In genomic region chr2:135819211-135819610, GRCh38 we compare ENCODE assay signal across 8 cellular contexts. TPM values are rescaled to one million over a fixed set of nuclear protein-coding genes. Genes with fewer than 3 reads are reported as not detected.
DNase-seq lines count a peak whose midpoint lies in the region; ATAC-seq, FAIRE-seq and TF ChIP-seq lines count a peak whose summit lies in the region.

No MANE protein-coding gene starts in this region.

- no peak for DNase-seq in CD4-positive, alpha-beta T cell
- DNase-seq in HTR-8/SVneo (ENCODE audit: insufficient read length, low spot score) (peak; percentile 34), keratinocyte (ENCODE audit: low read depth, low spot score) (no peak), GM20000 (ENCODE audit: low spot score) (no peak)
- peak; percentile 79 for DNase-seq in activated CD8-positive, alpha-beta T cell treated with anti-CD3 and anti-CD28 coated beads for 36 hours

- POLR2A ChIA-PET in CD4-positive, alpha-beta T cell (lab: Charles Lee), result no interaction called here
- POLR2A ChIA-PET in activated CD8-positive, alpha-beta T cell treated with anti-CD3 and anti-CD28 coated beads for 36 hours (lab: Charles Lee), result interaction anchor here (2.5 kb wide), 1 partner anchor 57 kb away, joined by 15 read pairs; the partner anchor contains the start of gene MCM6

- no peaks in the 10 kb centered on the region for H3K4me1 ChIP-seq in keratinocyte (ENCODE audit: control insufficient read depth, extremely low read depth, insufficient read depth, low read length)

- no peak for FAIRE-seq in HTR-8/SVneo (lab: Jason Lieb, UNC)
- no peak for FAIRE-seq in keratinocyte (lab: Jason Lieb, UNC)

- no peaks in the 10 kb centered on the region for H3K79me2 ChIP-seq in keratinocyte (ENCODE audit: control insufficient read depth, insufficient read depth, low read length)

- H2AFZ ChIP-seq in keratinocyte (ENCODE audit: control insufficient read depth, low read length), result no peak overlapping the region

- CTCF ChIA-PET in CD4-positive, alpha-beta T cell (lab: Charles Lee), result no interaction called here
- CTCF ChIA-PET in activated CD8-positive, alpha-beta T cell treated with anti-CD3 and anti-CD28 coated beads for 36 hours (lab: Charles Lee), result interaction anchor here (1.1 to 15.9 kb wide), 5 partner anchors 13 to 565 kb away, joined by 3 to 145 read pairs (median 3); no protein-coding TSS in a partner anchor

- H3K9me1 ChIP-seq in keratinocyte (ENCODE audit: control insufficient read depth, extremely low read depth, insufficient read depth, low read length), result no peaks in the 10 kb centered on the region

- no peak overlapping the region for H3K4me3 ChIP-seq in keratinocyte (ENCODE audit: control insufficient read depth in 2 of 3, extremely low read depth in 1 of 3, insufficient read depth in 2 of 3, low read depth in 1 of 3, low read length in 3 of 3)

- H3K27ac Mint-ChIP-seq in CD4-positive, alpha-beta T cell, result no peak overlapping the region
- H3K27ac Mint-ChIP-seq in activated CD8-positive, alpha-beta T cell treated with anti-CD3 and anti-CD28 coated beads for 36 hours, result peak overlapping the region; percentile 86

- H3K4me2 ChIP-seq in keratinocyte (ENCODE audit: control insufficient read depth, extremely low read depth, insufficient read depth, low read depth, low read length), result no peak overlapping the region

- H3K27me3 ChIP-seq in CD4-positive, alpha-beta T cell (ENCODE audit: control insufficient read depth, insufficient read depth, low read length), result no peaks in the 10 kb centered on the region
- H3K27me3 ChIP-seq in keratinocyte (ENCODE audit: control insufficient read depth, extremely low read depth, insufficient read depth, low read length), result no peaks in the 10 kb centered on the region

- H4K20me1 ChIP-seq in keratinocyte (ENCODE audit: control insufficient read depth, extremely low read depth, insufficient read depth, low read length), result no peaks in the 10 kb centered on the region

- no peaks in the 10 kb centered on the region for H3K36me3 Mint-ChIP-seq in CD4-positive, alpha-beta T cell (ENCODE audit: low read depth)
- H3K36me3 Mint-ChIP-seq in activated CD8-positive, alpha-beta T cell treated with anti-CD3 and anti-CD28 coated beads for 36 hours (ENCODE audit: low read depth), result peaks cover 26% of the 10 kb centered on the region

- H3K27ac ChIP-seq in CD4-positive, alpha-beta T cell (ENCODE audit: low read depth, low read length), result no peak overlapping the region
- no peak overlapping the region for H3K27ac ChIP-seq in keratinocyte (ENCODE audit: control insufficient read depth, insufficient read depth, low read length)

- no peak overlapping the region for H3K9ac ChIP-seq in keratinocyte (ENCODE audit: control insufficient read depth, extremely low read depth, insufficient read depth, low read length)

- intact Hi-C loops in CD4-positive, alpha-beta T cell (cut with DNase I, micrococcal nuclease), result no loop called here
- intact Hi-C loops in activated CD8-positive, alpha-beta T cell treated with anti-CD3 and anti-CD28 coated beads for 36 hours (cut with micrococcal nuclease), result no loop called here

- no peak for ATAC-seq in CD4-positive, alpha-beta T cell (ENCODE audit: poor library complexity)
- ATAC-seq in activated CD8-positive, alpha-beta T cell treated with anti-CD3 and anti-CD28 coated beads for 36 hours, result peak; percentile 14
- ATAC-seq in GM18502 (IDR thresholded peaks at IDR 0.05; ENCODE audit: poor library complexity, unreplicated experiment) (no peak), HG02678 (IDR thresholded peaks at IDR 0.05; ENCODE audit: unreplicated experiment) (no peak), HG03196 (IDR thresholded peaks at IDR 0.05; ENCODE audit: unreplicated experiment) (no peak)

- H3K9me3 Mint-ChIP-seq in CD4-positive, alpha-beta T cell, result peaks cover 8% of the 10 kb centered on the region
- H3K9me3 Mint-ChIP-seq in activated CD8-positive, alpha-beta T cell treated with anti-CD3 and anti-CD28 coated beads for 36 hours, result peaks cover 18% of the 10 kb centered on the region

- H3K9me3 ChIP-seq in CD4-positive, alpha-beta T cell (ENCODE audit: control insufficient read depth, low read length), result peaks cover 11% of the 10 kb centered on the region
- no peaks in the 10 kb centered on the region for H3K9me3 ChIP-seq in keratinocyte (ENCODE audit: control insufficient read depth, low read depth, low read length)

- no peaks in the 10 kb centered on the region for H3K36me3 ChIP-seq in keratinocyte (ENCODE audit: control insufficient read depth in 2 of 2, extremely low read depth in 1 of 2, insufficient read depth in 2 of 2, low read length in 2 of 2)

- H3K4me1 Mint-ChIP-seq in CD4-positive, alpha-beta T cell (ENCODE audit: low read depth), result peaks cover 16% of the 10 kb centered on the region
- H3K4me1 Mint-ChIP-seq in activated CD8-positive, alpha-beta T cell treated with anti-CD3 and anti-CD28 coated beads for 36 hours (ENCODE audit: low read depth), result peaks cover 61% of the 10 kb centered on the region

- H3K27me3 Mint-ChIP-seq in CD4-positive, alpha-beta T cell, result no peaks in the 10 kb centered on the region
- H3K27me3 Mint-ChIP-seq in activated CD8-positive, alpha-beta T cell treated with anti-CD3 and anti-CD28 coated beads for 36 hours, result no peaks in the 10 kb centered on the region

- no peak overlapping the region for H3K4me3 Mint-ChIP-seq in CD4-positive, alpha-beta T cell
- H3K4me3 Mint-ChIP-seq in activated CD8-positive, alpha-beta T cell treated with anti-CD3 and anti-CD28 coated beads for 36 hours, result no peak overlapping the region

- dilution Hi-C loops in keratinocyte (cut with MboI; ENCODE audit: extremely low pct_ligation_motif_present, low sequenced_read_pairs), result no loop called here

- peak; percentile 14 for TF ChIP-seq CTCF in CD4-positive, alpha-beta T cell (IDR thresholded peaks at IDR 0.05)
- no peak for TF ChIP-seq CTCF in activated CD8-positive, alpha-beta T cell treated with anti-CD3 and anti-CD28 coated beads for 36 hours (IDR thresholded peaks at IDR 0.05)
- TF ChIP-seq CTCF in keratinocyte (optimal IDR thresholded peaks at IDR 0.05 in 1 of 3, IDR thresholded peaks at IDR 0.05 in 1 of 3, conservative IDR thresholded peaks at IDR 0.05 in 1 of 3; ENCODE audit: extremely low read depth in 1 of 3, insufficient read depth in 2 of 3, low read length in 3 of 3) (peak; percentile 37 to 70 (median 61)), GM20000 (IDR thresholded peaks at IDR 0.05; ENCODE audit: extremely low read depth, missing control alignments) (no peak)

RNA-seq across cellular contexts. Expression of gene LCT, which starts 17.8 kb away (rescaled TPM):
- under 1 TPM in 1 of 2 experiments, not detected in 1; 0.06 TPM for total RNA-seq in CD4-positive, alpha-beta T cell
- total RNA-seq in activated CD8-positive, alpha-beta T cell treated with anti-CD3 and anti-CD28 coated beads for 36 hours, result under 1 TPM; 0.11 to 0.29 TPM
- polyA plus RNA-seq in keratinocyte, result 0.01 TPM in 1 of 3 replicates, not detected in the others
- polyA plus RNA-seq in keratinocyte (2011; ENCODE audit: low read depth), result not detected
- not detected in 2 replicates for polyA plus RNA-seq in keratinocyte (2011; cell fraction: cytosol; rRNA removed)
- 0.03 TPM in 1 of 2 replicates, not detected in the other for polyA plus RNA-seq in keratinocyte (2011; cell fraction: nucleus; rRNA removed)
- polyA plus RNA-seq in keratinocyte (2012; ENCODE audit: low replicate concordance), result not detected in 2 replicates
- polyA minus RNA-seq in keratinocyte, result not detected in 3 replicates
- not detected for polyA minus RNA-seq in keratinocyte (2011; cell fraction: cytosol; rRNA and poly(A)+ RNA removed)
- not detected in 2 replicates for polyA minus RNA-seq in keratinocyte (2011; cell fraction: nucleus; rRNA and poly(A)+ RNA removed)

RNA-seq across cellular contexts. Expression of gene MCM6, which starts 57.0 kb away (rescaled TPM):
- 10 to 100 TPM; 31.5 to 34.4 TPM for total RNA-seq in CD4-positive, alpha-beta T cell
- 100 to 1,000 TPM; 229 to 234 TPM for total RNA-seq in activated CD8-positive, alpha-beta T cell treated with anti-CD3 and anti-CD28 coated beads for 36 hours
- polyA plus RNA-seq in keratinocyte, result 9.8 to 29.0 TPM (median 23.2 TPM) in 3 replicates
- 3.9 TPM for polyA plus RNA-seq in keratinocyte (2011; ENCODE audit: low read depth)
- 8.9 and 12.3 TPM in 2 replicates for polyA plus RNA-seq in keratinocyte (2011; cell fraction: cytosol; rRNA removed)
- 10.5 and 12.2 TPM in 2 replicates for polyA plus RNA-seq in keratinocyte (2011; cell fraction: nucleus; rRNA removed)
- polyA plus RNA-seq in keratinocyte (2012; ENCODE audit: low replicate concordance), result 3.7 and 21.8 TPM in 2 replicates
- 9.2 to 31.1 TPM (median 10.1 TPM) in 3 replicates for polyA minus RNA-seq in keratinocyte
- polyA minus RNA-seq in keratinocyte (2011; cell fraction: cytosol; rRNA and poly(A)+ RNA removed), result 7.3 TPM
- polyA minus RNA-seq in keratinocyte (2011; cell fraction: nucleus; rRNA and poly(A)+ RNA removed), result 6.0 and 11.6 TPM in 2 replicates

Comparison
In these comparisons a context has a peak if more than half of its experiments do, and no peak if none do; other contexts are left out.
1. DNase-seq: peak in HTR-8/SVneo (single experiment) and activated CD8-positive, alpha-beta T cell treated with anti-CD3 and anti-CD28 coated beads for 36 hours (single experiment); none in CD4-positive, alpha-beta T cell (0 of 10), keratinocyte (single experiment) and GM20000 (single experiment).
2. CTCF ChIP-seq: peak in CD4-positive, alpha-beta T cell (single experiment) and keratinocyte (3 of 3); none in activated CD8-positive, alpha-beta T cell treated with anti-CD3 and anti-CD28 coated beads for 36 hours (single experiment) and GM20000 (single experiment).
3. RNA of gene MCM6, which starts 57.0 kb away (total RNA-seq): 229 to 234 TPM in activated CD8-positive, alpha-beta T cell treated with anti-CD3 and anti-CD28 coated beads for 36 hours; 31.5 to 34.4 TPM in CD4-positive, alpha-beta T cell; every median in the first group is over 4 times any median in the second.